In the genomic region with DNA sequence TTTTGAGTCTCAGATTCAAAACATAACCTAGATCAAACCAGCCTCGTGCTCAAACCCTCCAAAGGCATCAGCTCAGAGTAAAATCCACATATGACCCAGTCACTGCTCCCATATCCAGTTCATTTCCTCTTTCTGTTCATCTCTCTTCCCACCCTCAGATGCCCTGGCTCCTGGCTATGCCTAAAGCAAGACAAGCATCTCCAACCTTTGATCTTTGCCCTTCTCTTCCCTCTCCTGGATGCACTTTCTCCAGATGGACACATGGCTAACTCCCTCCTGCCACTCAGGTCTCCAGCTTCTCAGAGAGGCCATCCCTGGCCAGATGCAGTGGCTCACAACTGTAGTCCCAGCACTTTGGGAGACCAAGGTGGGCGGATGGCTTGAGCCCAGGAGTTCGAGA, we compare ENCODE assay signal across 2 cellular contexts.
TF ChIP-seq lines count a peak whose summit lies in the region.

No MANE protein-coding gene starts in this region.

TF ChIP-seq in GM12878, 131 proteins besides CTCF, POLR2A, EP300 and RAD21:
- TF ChIP-seq SIX5 (IDR thresholded peaks at IDR 0.05; ENCODE audit: low read depth, low read length, severe bottlenecking) (no peak), FOXM1 (IDR thresholded peaks at IDR 0.05; ENCODE audit: low read depth, low read length) (no peak), HDAC2 (IDR thresholded peaks at IDR 0.05) (no peak), ZNF207 (IDR thresholded peaks at IDR 0.05; ENCODE audit: borderline replicate concordance) (no peak), MTA3 (IDR thresholded peaks at IDR 0.05; ENCODE audit: borderline replicate concordance, low read length) (no peak), NR2C1 (IDR thresholded peaks at IDR 0.05) (no peak), SKIL (IDR thresholded peaks at IDR 0.05; ENCODE audit: low read depth, poor library complexity, severe bottlenecking) (no peak), SIN3A (IDR thresholded peaks at IDR 0.05; ENCODE audit: low read depth, low read length) (no peak), TCF7 (IDR thresholded peaks at IDR 0.05; ENCODE audit: borderline replicate concordance) (no peak), SREBF1 (IDR thresholded peaks at IDR 0.05; ENCODE audit: low read length) (no peak), TCF3 (IDR thresholded peaks at IDR 0.05; ENCODE audit: borderline replicate concordance, insufficient read depth, low read depth, low read length) (no peak), MYC (IDR thresholded peaks at IDR 0.05; ENCODE audit: insufficient read depth, insufficient read length, insufficient replicate concordance, low read length, severe bottlenecking) (no peak), SPI1 (IDR thresholded peaks at IDR 0.05; ENCODE audit: borderline replicate concordance, insufficient read depth, low read depth, low read length) (no peak; the same call in 1 of the 2 replicates), EZH2 (IDR thresholded peaks at IDR 0.05; ENCODE audit: borderline replicate concordance, control insufficient read depth, low read depth, low read length) (no peak), WRNIP1 (IDR thresholded peaks at IDR 0.05; ENCODE audit: borderline replicate concordance, low read depth, low read length) (no peak), LARP7 (IDR thresholded peaks at IDR 0.05) (no peak), FOXK2 (IDR thresholded peaks at IDR 0.05) (no peak)

TF ChIP-seq in HepG2, 621 proteins besides CTCF, POLR2A, EP300 and RAD21:
- peak; percentile 50; the same call in 1 of the 2 replicates for TF ChIP-seq RBAK (CRISPR knock-in tag; IDR thresholded peaks at IDR 0.05)
- no peak for TF ChIP-seq ZNF558 (CRISPR knock-in tag; IDR thresholded peaks at IDR 0.05; ENCODE audit: borderline replicate concordance)
TF ChIP-seq in HepG2: peak in this region for 1.
